Comparison of ENCODE assay signal across 1 cellular context in the genomic region with DNA sequence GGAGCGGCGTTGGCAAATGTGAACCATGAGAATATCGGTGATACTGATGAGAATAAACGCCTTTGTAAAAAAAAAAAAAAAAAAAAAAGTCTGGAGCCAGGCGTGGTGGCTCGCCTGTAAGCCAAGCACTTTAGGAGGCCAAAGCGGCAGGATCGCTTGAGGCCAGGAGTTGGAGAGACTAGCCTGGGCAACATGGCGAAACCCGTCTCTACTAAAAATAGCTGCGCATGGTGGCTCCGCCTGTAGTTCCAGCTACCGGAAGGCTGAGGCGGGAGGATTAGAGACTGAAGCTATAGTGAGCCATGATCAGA.
TF ChIP-seq lines count a peak whose summit lies in the region.

No MANE protein-coding gene starts in this region.

TF ChIP-seq in K562, 482 proteins besides CTCF, POLR2A, EP300 and RAD21 (continued from another document):
- TF ChIP-seq, protein P1, sequence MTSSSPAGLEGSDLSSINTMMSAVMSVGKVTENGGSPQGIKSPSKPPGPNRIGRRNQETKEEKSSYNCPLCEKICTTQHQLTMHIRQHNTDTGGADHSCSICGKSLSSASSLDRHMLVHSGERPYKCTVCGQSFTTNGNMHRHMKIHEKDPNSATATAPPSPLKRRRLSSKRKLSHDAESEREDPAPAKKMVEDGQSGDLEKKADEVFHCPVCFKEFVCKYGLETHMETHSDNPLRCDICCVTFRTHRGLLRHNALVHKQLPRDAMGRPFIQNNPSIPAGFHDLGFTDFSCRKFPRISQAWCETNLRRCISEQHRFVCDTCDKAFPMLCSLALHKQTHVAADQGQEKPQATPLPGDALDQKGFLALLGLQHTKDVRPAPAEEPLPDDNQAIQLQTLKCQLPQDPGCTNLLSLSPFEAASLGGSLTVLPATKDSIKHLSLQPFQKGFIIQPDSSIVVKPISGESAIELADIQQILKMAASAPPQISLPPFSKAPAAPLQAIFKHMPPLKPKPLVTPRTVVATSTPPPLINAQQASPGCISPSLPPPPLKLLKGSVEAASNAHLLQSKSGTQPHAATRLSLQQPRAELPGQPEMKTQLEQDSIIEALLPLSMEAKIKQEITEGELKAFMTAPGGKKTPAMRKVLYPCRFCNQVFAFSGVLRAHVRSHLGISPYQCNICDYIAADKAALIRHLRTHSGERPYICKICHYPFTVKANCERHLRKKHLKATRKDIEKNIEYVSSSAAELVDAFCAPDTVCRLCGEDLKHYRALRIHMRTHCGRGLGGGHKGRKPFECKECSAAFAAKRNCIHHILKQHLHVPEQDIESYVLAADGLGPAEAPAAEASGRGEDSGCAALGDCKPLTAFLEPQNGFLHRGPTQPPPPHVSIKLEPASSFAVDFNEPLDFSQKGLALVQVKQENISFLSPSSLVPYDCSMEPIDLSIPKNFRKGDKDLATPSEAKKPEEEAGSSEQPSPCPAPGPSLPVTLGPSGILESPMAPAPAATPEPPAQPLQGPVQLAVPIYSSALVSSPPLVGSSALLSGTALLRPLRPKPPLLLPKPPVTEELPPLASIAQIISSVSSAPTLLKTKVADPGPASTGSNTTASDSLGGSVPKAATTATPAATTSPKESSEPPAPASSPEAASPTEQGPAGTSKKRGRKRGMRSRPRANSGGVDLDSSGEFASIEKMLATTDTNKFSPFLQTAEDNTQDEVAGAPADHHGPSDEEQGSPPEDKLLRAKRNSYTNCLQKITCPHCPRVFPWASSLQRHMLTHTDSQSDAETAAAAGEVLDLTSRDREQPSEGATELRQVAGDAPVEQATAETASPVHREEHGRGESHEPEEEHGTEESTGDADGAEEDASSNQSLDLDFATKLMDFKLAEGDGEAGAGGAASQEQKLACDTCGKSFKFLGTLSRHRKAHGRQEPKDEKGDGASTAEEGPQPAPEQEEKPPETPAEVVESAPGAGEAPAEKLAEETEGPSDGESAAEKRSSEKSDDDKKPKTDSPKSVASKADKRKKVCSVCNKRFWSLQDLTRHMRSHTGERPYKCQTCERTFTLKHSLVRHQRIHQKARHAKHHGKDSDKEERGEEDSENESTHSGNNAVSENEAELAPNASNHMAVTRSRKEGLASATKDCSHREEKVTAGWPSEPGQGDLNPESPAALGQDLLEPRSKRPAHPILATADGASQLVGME (CRISPR knock-in tag; IDR thresholded peaks at IDR 0.05) = no peak
- TF ChIP-seq, protein P2, sequence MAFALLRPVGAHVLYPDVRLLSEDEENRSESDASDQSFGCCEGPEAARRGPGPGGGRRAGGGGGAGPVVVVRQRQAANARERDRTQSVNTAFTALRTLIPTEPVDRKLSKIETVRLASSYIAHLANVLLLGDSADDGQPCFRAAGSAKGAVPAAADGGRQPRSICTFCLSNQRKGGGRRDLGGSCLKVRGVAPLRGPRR (CRISPR knock-in tag; IDR thresholded peaks at IDR 0.05) = no peak
- no peak for TF ChIP-seq TCF3 (CRISPR knock-in tag; IDR thresholded peaks at IDR 0.05)
- no peak for TF ChIP-seq ZNF224 (CRISPR knock-in tag; IDR thresholded peaks at IDR 0.05)
